17 cellular contexts compared by ENCODE assay signal in genomic region chr11:88378422-88379066, GRCh38.
"Had no signal": no experiment of that assay in that cellular context is flagged by ENCODE, and none has a peak within 500 bp of the region (broad histone marks: within the 10 kb centered on the region; RNA-seq: fewer than 3 reads in every experiment).

No MANE protein-coding gene starts in this region.

- FAIRE-seq: kidney, pancreas, small intestine had no signal

- H3K4me3 ChIP-seq: colonic mucosa, left ventricle myocardium inferior, lower lobe of right lung, pancreas, suprapubic skin, thyroid gland, upper lobe of left lung, vagina had no signal

- ATAC-seq: foreskin keratinocyte, left cardiac atrium, lower lobe of right lung, pancreas, right cardiac atrium had no signal

- H3K27me3 ChIP-seq: colonic mucosa, foreskin keratinocyte, pancreas, suprapubic skin, thyroid gland, upper lobe of left lung, vagina had no signal

- H3K36me3 ChIP-seq: colonic mucosa, left ventricle myocardium inferior, lower lobe of right lung, pancreas, suprapubic skin, thyroid gland, upper lobe of left lung, vagina had no signal

- H3K27ac ChIP-seq: colonic mucosa, foreskin keratinocyte, left ventricle myocardium inferior, lower lobe of right lung, pancreas, suprapubic skin, thyroid gland, upper lobe of left lung, vagina had no signal

- DNase-seq: colonic mucosa; foreskin keratinocyte; kidney; left cardiac atrium; left ventricle myocardium inferior; lower lobe of right lung; naive B cell; occipital lobe; pancreas; right cardiac atrium; small intestine; stimulated activated CD4-positive, alpha-beta T cell treated with anti-CD3 and anti-CD28 coated beads, Interleukin-12 subunit alpha, Interleukin-12 subunit beta, amount 100 ng/mL, for 4 hours; stimulated activated naive CD4-positive, alpha-beta T cell treated with Interleukin-2 at 50 U/mL for 16 hours; thyroid gland; upper lobe of left lung had no signal

- H3K4me1 ChIP-seq: colonic mucosa, foreskin keratinocyte, left ventricle myocardium inferior, lower lobe of right lung, pancreas, upper lobe of left lung, vagina had no signal

- H3K9me3 ChIP-seq: colonic mucosa, left ventricle myocardium inferior, lower lobe of right lung, pancreas, suprapubic skin, thyroid gland, upper lobe of left lung, vagina had no signal
